Comparison of ENCODE assay signal across 19 cellular contexts in genomic region chr1:12713651-12714050, GRCh38. TPM values are rescaled to one million over a fixed set of nuclear protein-coding genes. Genes with fewer than 3 reads are reported as not detected.
"Had no signal": no experiment of that assay in that cellular context is flagged by ENCODE, and none has a peak within 500 bp of the region (broad histone marks: within the 10 kb centered on the region; RNA-seq: fewer than 3 reads in every experiment).

No MANE protein-coding gene starts in this region.

RNA-seq across cellular contexts. Expression of gene AADACL3, which starts 2.3 kb away (rescaled TPM):
- total RNA-seq: naive thymus-derived CD8-positive, alpha-beta T cell; natural killer cell treated with Interleukin-12 subunit alpha and Interleukin-12 subunit beta and Interleukin-15 and Interleukin-18, amount 100 ng/mL, for 72 hours; osteocyte; pancreas; posterior vena cava; prostate gland; pulmonary artery endothelial cell; right atrium auricular region; sciatic nerve; spleen; testis; transverse colon; upper lobe of right lung; urinary bladder; uterus had no signal
- polyA plus RNA-seq: naive thymus-derived CD8-positive, alpha-beta T cell; neural cell; spleen; urinary bladder had no signal

RNA-seq across cellular contexts. Expression of gene CFAP107, which starts 32.3 kb away (rescaled TPM):
- total RNA-seq: naive thymus-derived CD8-positive, alpha-beta T cell; natural killer cell treated with Interleukin-12 subunit alpha and Interleukin-12 subunit beta and Interleukin-15 and Interleukin-18, amount 100 ng/mL, for 72 hours; omental fat pad; osteocyte; posterior vena cava; pulmonary artery endothelial cell; right atrium auricular region; sciatic nerve; smooth muscle cell; spleen; transverse colon; upper lobe of right lung; urinary bladder had no signal
- polyA plus RNA-seq: naive thymus-derived CD8-positive, alpha-beta T cell; neural cell; smooth muscle cell; spleen; urinary bladder had no signal

RNA-seq across cellular contexts. Expression of gene PRAMEF12, which starts 59.9 kb away (rescaled TPM):
- total RNA-seq: naive thymus-derived CD8-positive, alpha-beta T cell; natural killer cell treated with Interleukin-12 subunit alpha and Interleukin-12 subunit beta and Interleukin-15 and Interleukin-18, amount 100 ng/mL, for 72 hours; omental fat pad; osteocyte; pancreas; posterior vena cava; prostate gland; pulmonary artery endothelial cell; right atrium auricular region; sciatic nerve; smooth muscle cell; spleen; suprapubic skin; transverse colon; upper lobe of right lung; urinary bladder; uterus had no signal
- polyA plus RNA-seq: naive thymus-derived CD8-positive, alpha-beta T cell; neural cell; pancreas; smooth muscle cell; spleen; urinary bladder had no signal
